Comparison of ENCODE assay signal across 10 cellular contexts in the genomic region with DNA sequence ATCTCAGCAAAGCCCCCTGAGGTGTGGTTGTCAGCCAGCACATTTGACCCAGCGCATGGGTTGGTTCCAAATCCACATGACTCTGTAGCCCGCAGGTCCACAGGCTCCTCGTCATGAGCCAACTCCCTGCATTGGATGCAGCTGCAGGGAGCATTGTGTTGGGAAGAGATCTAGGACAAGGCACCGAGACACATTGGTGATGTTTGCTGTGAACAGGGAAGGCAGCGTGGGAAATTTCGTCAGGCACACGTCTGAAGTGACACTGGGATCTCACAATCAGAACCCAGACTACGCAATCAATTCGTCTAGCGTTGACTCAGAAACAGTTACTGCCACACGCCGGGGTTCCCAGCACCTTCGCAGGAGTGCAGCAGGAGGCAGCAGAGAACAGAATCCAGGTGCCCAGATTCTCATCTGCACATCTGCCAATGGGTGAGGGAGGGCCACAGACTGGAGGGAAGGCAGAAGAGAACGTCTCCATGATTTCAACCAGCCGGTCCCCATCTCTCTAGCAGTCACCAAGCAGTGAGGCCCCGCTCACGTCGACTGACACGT.
DNase-seq lines count a peak whose midpoint lies in the region; ATAC-seq and TF ChIP-seq lines count a peak whose summit lies in the region.
"Had no signal": no experiment of that assay in that cellular context is flagged by ENCODE, and none has a peak within 500 bp of the region (broad histone marks: within the 10 kb centered on the region; RNA-seq: fewer than 3 reads in every experiment).

No MANE protein-coding gene starts in this region.

- CTCF ChIA-PET in CD4-positive, alpha-beta T cell (lab: Charles Lee): no interaction called here

- H3K9me3 Mint-ChIP-seq in GM23338: no peaks in the 10 kb centered on the region; the same call in 2 of the 3 replicates
- H3K9me3 Mint-ChIP-seq in activated T-cell treated with anti-CD3 and anti-CD28 coated beads, Interleukin-2, amount 50 U/mL, for 4 hours: no peaks in the 10 kb centered on the region
- no peaks in the 10 kb centered on the region for H3K9me3 Mint-ChIP-seq in CD4-positive, alpha-beta T cell

- DNase-seq in ACHN (peak; percentile 7), GM23338 (ENCODE audit: low spot score) (peak; percentile 61), Peyer's patch (peak in 2 of 3 donors; percentile 77 to 81), kidney tubule cell (ENCODE audit: low spot score) (peak; percentile 57)
- no peak for DNase-seq in activated T-cell treated with anti-CD3 and anti-CD28 coated beads, Interleukin-2, amount 50 U/mL, for 4 hours
- no peak for DNase-seq in CD4-positive, alpha-beta T cell
- DNase-seq: stimulated activated CD4-positive, alpha-beta T cell treated with anti-CD3 and anti-CD28 coated beads, Interleukin-12 subunit alpha, Interleukin-12 subunit beta, amount 100 ng/mL, for 4 hours had no signal

- TF ChIP-seq POLR2A in Peyer's patch (IDR thresholded peaks at IDR 0.05): no peak

- no peak overlapping the region for H3K27ac Mint-ChIP-seq in GM23338
- no peak overlapping the region for H3K27ac Mint-ChIP-seq in CD4-positive, alpha-beta T cell
- H3K27ac Mint-ChIP-seq: dendritic cell treated with granulocyte-macrophage colony-stimulating factor and Interleukin-4, amounts not matched to agents 40 ng/mL and 50 ng/mL, for 4 days had no signal

- H3K79me2 ChIP-seq in GM23338 (replicated peaks; ENCODE audit: insufficient read depth): no peaks in the 10 kb centered on the region

- no peaks in the 10 kb centered on the region for H3K36me3 Mint-ChIP-seq in GM23338 (ENCODE audit: low read depth)
- H3K36me3 Mint-ChIP-seq in activated T-cell treated with anti-CD3 and anti-CD28 coated beads, Interleukin-2, amount 50 U/mL, for 4 hours (ENCODE audit: insufficient read depth): no peaks in the 10 kb centered on the region
- H3K36me3 Mint-ChIP-seq in CD4-positive, alpha-beta T cell (ENCODE audit: low read depth): no peaks in the 10 kb centered on the region

- H3K36me3 ChIP-seq in GM23338 (ENCODE audit: insufficient read depth) (no peaks in the 10 kb centered on the region), Peyer's patch (no peaks in the 10 kb centered on the region)

- intact Hi-C loops in CD4-positive, alpha-beta T cell (cut with DNase I, micrococcal nuclease): no loop called here

- H3K4me3 ChIP-seq in GM23338 (no peak overlapping the region), Peyer's patch (no peak overlapping the region)

- H3K4me3 Mint-ChIP-seq in GM23338: no peak overlapping the region
- H3K4me3 Mint-ChIP-seq in activated T-cell treated with anti-CD3 and anti-CD28 coated beads, Interleukin-2, amount 50 U/mL, for 4 hours: no peak overlapping the region
- H3K4me3 Mint-ChIP-seq in CD4-positive, alpha-beta T cell: no peak overlapping the region
- H3K4me3 Mint-ChIP-seq: dendritic cell treated with granulocyte-macrophage colony-stimulating factor and Interleukin-4, amounts not matched to agents 40 ng/mL and 50 ng/mL, for 4 days had no signal

- peak; percentile 84 for ATAC-seq in GM23338
- ATAC-seq in activated T-cell treated with anti-CD3 and anti-CD28 coated beads, Interleukin-2, amount 50 U/mL, for 4 hours: no peak
- no peak for ATAC-seq in GM18502 (IDR thresholded peaks at IDR 0.05; ENCODE audit: poor library complexity, unreplicated experiment)
- no peak for ATAC-seq in CD4-positive, alpha-beta T cell (ENCODE audit: poor library complexity)
- ATAC-seq in HG03135 (IDR thresholded peaks at IDR 0.05; ENCODE audit: unreplicated experiment): no peak

- no peaks in the 10 kb centered on the region for H3K9me2 ChIP-seq in GM23338 (ENCODE audit: insufficient read depth)

- H3K4me2 ChIP-seq in GM23338: no peak overlapping the region

- H3K27ac ChIP-seq in GM23338 (ENCODE audit: low read depth) (no peak overlapping the region), Peyer's patch (no peak overlapping the region)
- no peak overlapping the region for H3K27ac ChIP-seq in CD4-positive, alpha-beta T cell (ENCODE audit: low read depth, low read length)

- H3K4me1 ChIP-seq in GM23338 (ENCODE audit: insufficient read depth): no peaks in the 10 kb centered on the region
- H3K4me1 ChIP-seq in Peyer's patch: peaks cover 0 to 8% (median 3%) of the 10 kb centered on the region in 4 donors

- H3K4me1 Mint-ChIP-seq in GM23338: peaks cover 3% of the 10 kb centered on the region; the same call in 1 of the 3 replicates
- H3K4me1 Mint-ChIP-seq in activated T-cell treated with anti-CD3 and anti-CD28 coated beads, Interleukin-2, amount 50 U/mL, for 4 hours (ENCODE audit: low read depth): no peaks in the 10 kb centered on the region
- H3K4me1 Mint-ChIP-seq in CD4-positive, alpha-beta T cell (ENCODE audit: low read depth): no peaks in the 10 kb centered on the region

- no peaks in the 10 kb centered on the region for H3F3A ChIP-seq in GM23338 (replicated peaks; ENCODE audit: low read depth)

- peak; percentile 34 to 65; a peak in 3 of 4 replicates for TF ChIP-seq CTCF in GM23338 (conservative IDR thresholded peaks at IDR 0.05; ENCODE audit: low read depth in 2 of 2)
- peak in 4 of 6 experiments; percentile 35 to 85 (median 80) for TF ChIP-seq CTCF in Peyer's patch (IDR thresholded peaks at IDR 0.05)
- TF ChIP-seq CTCF in CD4-positive, alpha-beta T cell (IDR thresholded peaks at IDR 0.05): no peak

- H2AFZ ChIP-seq in GM23338: no peak overlapping the region

- POLR2A ChIA-PET in CD4-positive, alpha-beta T cell (lab: Charles Lee): no interaction called here

- H4K20me1 ChIP-seq in GM23338 (replicated peaks; ENCODE audit: insufficient read depth): no peaks in the 10 kb centered on the region

- H3K27me3 ChIP-seq in GM23338 (ENCODE audit: insufficient read depth): no peaks in the 10 kb centered on the region
- H3K27me3 ChIP-seq in Peyer's patch: no peaks in the 10 kb centered on the region
- no peaks in the 10 kb centered on the region for H3K27me3 ChIP-seq in CD4-positive, alpha-beta T cell (ENCODE audit: control insufficient read depth, insufficient read depth, low read length)

- in situ Hi-C loops in ACHN (cut with HindIII; ENCODE audit: low pct_ligation_motif_present, low pct_unique_long_range_greater_than_20kb, low sequenced_read_pairs): no loop called here

- H3K27me3 Mint-ChIP-seq in GM23338 (ENCODE audit: insufficient read depth, low read depth, poor library complexity): peaks cover 13% of the 10 kb centered on the region
- H3K27me3 Mint-ChIP-seq in activated T-cell treated with anti-CD3 and anti-CD28 coated beads, Interleukin-2, amount 50 U/mL, for 4 hours (ENCODE audit: low read depth): peaks cover 3% of the 10 kb centered on the region
- no peaks in the 10 kb centered on the region for H3K27me3 Mint-ChIP-seq in CD4-positive, alpha-beta T cell
- H3K27me3 Mint-ChIP-seq: dendritic cell treated with granulocyte-macrophage colony-stimulating factor and Interleukin-4, amounts not matched to agents 40 ng/mL and 50 ng/mL, for 4 days had no signal

- H3K9me3 ChIP-seq in Peyer's patch: no peaks in the 10 kb centered on the region
- H3K9me3 ChIP-seq in CD4-positive, alpha-beta T cell (ENCODE audit: control insufficient read depth, low read length): no peaks in the 10 kb centered on the region

TF ChIP-seq in GM23338, 12 proteins besides CTCF, POLR2A, EP300 and RAD21 (continues in another document):
- TF ChIP-seq JUNB (IDR thresholded peaks at IDR 0.05; ENCODE audit: unreplicated experiment): no peak
- TF ChIP-seq, protein P1, sequence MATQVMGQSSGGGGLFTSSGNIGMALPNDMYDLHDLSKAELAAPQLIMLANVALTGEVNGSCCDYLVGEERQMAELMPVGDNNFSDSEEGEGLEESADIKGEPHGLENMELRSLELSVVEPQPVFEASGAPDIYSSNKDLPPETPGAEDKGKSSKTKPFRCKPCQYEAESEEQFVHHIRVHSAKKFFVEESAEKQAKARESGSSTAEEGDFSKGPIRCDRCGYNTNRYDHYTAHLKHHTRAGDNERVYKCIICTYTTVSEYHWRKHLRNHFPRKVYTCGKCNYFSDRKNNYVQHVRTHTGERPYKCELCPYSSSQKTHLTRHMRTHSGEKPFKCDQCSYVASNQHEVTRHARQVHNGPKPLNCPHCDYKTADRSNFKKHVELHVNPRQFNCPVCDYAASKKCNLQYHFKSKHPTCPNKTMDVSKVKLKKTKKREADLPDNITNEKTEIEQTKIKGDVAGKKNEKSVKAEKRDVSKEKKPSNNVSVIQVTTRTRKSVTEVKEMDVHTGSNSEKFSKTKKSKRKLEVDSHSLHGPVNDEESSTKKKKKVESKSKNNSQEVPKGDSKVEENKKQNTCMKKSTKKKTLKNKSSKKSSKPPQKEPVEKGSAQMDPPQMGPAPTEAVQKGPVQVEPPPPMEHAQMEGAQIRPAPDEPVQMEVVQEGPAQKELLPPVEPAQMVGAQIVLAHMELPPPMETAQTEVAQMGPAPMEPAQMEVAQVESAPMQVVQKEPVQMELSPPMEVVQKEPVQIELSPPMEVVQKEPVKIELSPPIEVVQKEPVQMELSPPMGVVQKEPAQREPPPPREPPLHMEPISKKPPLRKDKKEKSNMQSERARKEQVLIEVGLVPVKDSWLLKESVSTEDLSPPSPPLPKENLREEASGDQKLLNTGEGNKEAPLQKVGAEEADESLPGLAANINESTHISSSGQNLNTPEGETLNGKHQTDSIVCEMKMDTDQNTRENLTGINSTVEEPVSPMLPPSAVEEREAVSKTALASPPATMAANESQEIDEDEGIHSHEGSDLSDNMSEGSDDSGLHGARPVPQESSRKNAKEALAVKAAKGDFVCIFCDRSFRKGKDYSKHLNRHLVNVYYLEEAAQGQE (IDR thresholded peaks at IDR 0.05; ENCODE audit: unreplicated experiment): no peak
- no peak for TF ChIP-seq EZH2phosphoT487 (IDR thresholded peaks at IDR 0.05; ENCODE audit: unreplicated experiment)
- TF ChIP-seq ZNF331 (CRISPR knock-in tag; IDR thresholded peaks at IDR 0.05; ENCODE audit: low read depth): no peak
- no peak for TF ChIP-seq ZNF114 (CRISPR knock-in tag; IDR thresholded peaks at IDR 0.05)
- TF ChIP-seq NANOG (IDR thresholded peaks at IDR 0.05; ENCODE audit: borderline replicate concordance): no peak

Comparison
In these comparisons a context has a peak if more than half of its experiments do, and no peak if none do; other contexts are left out.
1. DNase-seq: peak in ACHN (single experiment), GM23338 (single experiment), Peyer's patch (2 of 3) and kidney tubule cell (single experiment); none in activated T-cell treated with anti-CD3 and anti-CD28 coated beads, Interleukin-2, amount 50 U/mL, for 4 hours (single experiment) and CD4-positive, alpha-beta T cell (0 of 10).